24 cellular contexts compared by ENCODE assay signal in genomic region chr6:166726193-166726592, GRCh38.
"Had no signal": no experiment of that assay in that cellular context is flagged by ENCODE, and none has a peak within 500 bp of the region (broad histone marks: within the 10 kb centered on the region; RNA-seq: fewer than 3 reads in every experiment).

No MANE protein-coding gene starts in this region.

- DNase-seq: cortex of kidney; dorsolateral prefrontal cortex; effector CD8-positive, alpha-beta T cell; glutamatergic neuron; immature natural killer cell; left lung; mesenchymal stem cell; naive B cell; occipital lobe; pancreas; right lobe of liver; stimulated activated CD4-positive, alpha-beta T cell treated with anti-CD3 and anti-CD28 coated beads, Interleukin-15, amount 100 ng/mL, for 24 hours; stimulated activated CD4-positive, alpha-beta T cell treated with anti-CD3 and anti-CD28 coated beads, Interleukin-1b, Interleukin-23, amount 100 ng/mL, for 48 hours; stimulated activated CD4-positive, alpha-beta T cell treated with anti-CD3 and anti-CD28 coated beads, Interleukin-4, amount 100 ng/mL, for 24 hours; stimulated activated naive CD8-positive, alpha-beta T cell treated with anti-CD3 and anti-CD28 coated beads, Interleukin-15, amount 100 ng/mL, for 72 hours; testis; upper lobe of right lung had no signal

- H3K27me3 ChIP-seq: dorsolateral prefrontal cortex, esophagus muscularis mucosa, gastroesophageal sphincter, left lung, pancreas, right lobe of liver, testis, tibial nerve, upper lobe of right lung, vagina had no signal

- H3K27ac ChIP-seq: dorsolateral prefrontal cortex, epithelial cell of prostate, esophagus muscularis mucosa, gastroesophageal sphincter, left lung, pancreas, right lobe of liver, testis, tibial nerve, upper lobe of right lung, vagina had no signal

- H3K9me3 ChIP-seq: esophagus muscularis mucosa, gastroesophageal sphincter, left lung, pancreas, right lobe of liver, testis, tibial nerve, upper lobe of right lung, vagina had no signal

- H3K4me1 ChIP-seq: esophagus muscularis mucosa, gastroesophageal sphincter, left lung, pancreas, right lobe of liver, testis, tibial nerve, upper lobe of right lung, vagina had no signal

- H3K4me3 ChIP-seq: dorsolateral prefrontal cortex, esophagus muscularis mucosa, gastroesophageal sphincter, left lung, lung, pancreas, right lobe of liver, testis, tibial nerve, upper lobe of right lung, vagina had no signal

- ATAC-seq: gastroesophageal sphincter; left lung; pancreas; right lobe of liver; stimulated activated memory B cell treated with anti-CD40 and anti-IgM and Interleukin-4, amounts not matched to agents 10 μg/mL and 1 μg/mL and 100 μg/mL, for 72 hours; stimulated activated naive CD8-positive, alpha-beta T cell treated with anti-CD3 and anti-CD28 coated beads, Interleukin-15, amount 100 ng/mL, for 72 hours; upper lobe of right lung had no signal

- H3K36me3 ChIP-seq: esophagus muscularis mucosa, gastroesophageal sphincter, left lung, pancreas, right lobe of liver, tibial nerve, upper lobe of right lung, vagina had no signal
